8 cellular contexts compared by ENCODE assay signal in genomic region chr6:20401403-20402180, GRCh38. TPM values are rescaled to one million over a fixed set of nuclear protein-coding genes. Genes with fewer than 3 reads are reported as not detected.
DNase-seq lines count a peak whose midpoint lies in the region; ATAC-seq and TF ChIP-seq lines count a peak whose summit lies in the region.

Gene E2F3, plus strand, starts transcription at chr6:20401879. Its CDS starts 354 bp downstream, at chr6:20402233.

- H3K27me3 Mint-ChIP-seq in natural killer cell treated with Interleukin-12 subunit alpha and Interleukin-12 subunit beta and Interleukin-15 and Interleukin-18, amount 100 ng/mL, for 72 hours, result no peaks in the 10 kb centered on the region

- H3K27me3 ChIP-seq in H7 (ENCODE audit: control insufficient read depth, insufficient read depth, low read length), result no peaks in the 10 kb centered on the region

- peak within 1 kb of the TSS; percentile 97 for H3K4me3 Mint-ChIP-seq in natural killer cell treated with Interleukin-12 subunit alpha and Interleukin-12 subunit beta and Interleukin-15 and Interleukin-18, amount 100 ng/mL, for 72 hours

- no peaks in the 10 kb centered on the region for H3K9me3 Mint-ChIP-seq in natural killer cell treated with Interleukin-12 subunit alpha and Interleukin-12 subunit beta and Interleukin-15 and Interleukin-18, amount 100 ng/mL, for 72 hours

- no peaks in the 10 kb centered on the region; the same call in 1 of the 2 replicates for H3K36me3 ChIP-seq in H7 (replicated peaks; ENCODE audit: control insufficient read depth, insufficient read depth, low read length)

- peak; percentile 100 for DNase-seq in ELF-1 (ENCODE audit: low read depth, low spot score)
- DNase-seq in H7, result peak; percentile 98
- peak; percentile 100 for DNase-seq in M059J (ENCODE audit: low read depth)
- peak; percentile 98 to 99 for DNase-seq in SHP77 (lab: John Stamatoyannopoulos, UW)
- peak; percentile 99 for DNase-seq in activated effector memory CD4-positive, alpha-beta T cell treated with Interleukin-2 at 50 U/mL for 16 hours
- peak; percentile 100 for DNase-seq in fibroblast of pulmonary artery (ENCODE audit: low read depth)
- peak; percentile 100 for DNase-seq in natural killer cell treated with Interleukin-12 subunit alpha and Interleukin-12 subunit beta and Interleukin-15 and Interleukin-18, amount 100 ng/mL, for 72 hours (ENCODE audit: low spot score)
- DNase-seq in stimulated activated naive CD8-positive, alpha-beta T cell treated with anti-CD3 and anti-CD28 coated beads, Interleukin-15, Interleukin-2, amounts not matched to agents 100 U/mL and 50 U/mL, for 24 hours, result peak; percentile 97

- no peaks in the 10 kb centered on the region for H3K36me3 Mint-ChIP-seq in natural killer cell treated with Interleukin-12 subunit alpha and Interleukin-12 subunit beta and Interleukin-15 and Interleukin-18, amount 100 ng/mL, for 72 hours

- H3K4me3 ChIP-seq in H7 (ENCODE audit: insufficient read depth, low read depth, low read length) (peak within 1 kb of the TSS; percentile 82), fibroblast of pulmonary artery (replicated peaks; ENCODE audit: low read depth, low read length) (peak within 1 kb of the TSS; percentile 75)

- peak; percentile 87 to 90 for ATAC-seq in natural killer cell treated with Interleukin-12 subunit alpha and Interleukin-12 subunit beta and Interleukin-15 and Interleukin-18, amount 100 ng/mL, for 72 hours
- ATAC-seq in stimulated activated naive CD8-positive, alpha-beta T cell treated with anti-CD3 and anti-CD28 coated beads, Interleukin-15, Interleukin-2, amounts not matched to agents 100 U/mL and 50 U/mL, for 24 hours, result peak; percentile 86

- H3K27ac Mint-ChIP-seq in natural killer cell treated with Interleukin-12 subunit alpha and Interleukin-12 subunit beta and Interleukin-15 and Interleukin-18, amount 100 ng/mL, for 72 hours, result peak within 1 kb of the TSS; percentile 97 to 100

- peaks cover 21 to 27% of the 10 kb centered on the region in 2 donors for H3K4me1 Mint-ChIP-seq in natural killer cell treated with Interleukin-12 subunit alpha and Interleukin-12 subunit beta and Interleukin-15 and Interleukin-18, amount 100 ng/mL, for 72 hours (ENCODE audit: low read depth in 2 of 2)

- TF ChIP-seq CTCF in fibroblast of pulmonary artery (IDR thresholded peaks at IDR 0.05; ENCODE audit: low read length, missing control alignments), result no peak

RNA-seq across cellular contexts. Expression of gene E2F3, which starts in this region (rescaled TPM):
- 12.5 and 16.7 TPM in 2 replicates for total RNA-seq in H7 (2014; rRNA removed; shearing (Covaris generic))
- total RNA-seq in M059J (2014; rRNA removed; shearing (Covaris generic)), result 13.0 and 15.8 TPM in 2 replicates
- 10 to 100 TPM; 24.2 to 37.4 TPM for total RNA-seq in natural killer cell treated with Interleukin-12 subunit alpha and Interleukin-12 subunit beta and Interleukin-15 and Interleukin-18, amount 100 ng/mL, for 72 hours

Comparison
In these comparisons a context has a peak if more than half of its experiments do, and no peak if none do; other contexts are left out.
1. Peak in every context shown above with its lines: DNase-seq, ATAC-seq and H3K4me3 ChIP-seq.